19 cellular contexts compared by ENCODE assay signal in genomic region chr3:82033186-82033585, GRCh38.
DNase-seq lines count a peak whose midpoint lies in the region; ATAC-seq and TF ChIP-seq lines count a peak whose summit lies in the region.
"Had no signal": no experiment of that assay in that cellular context is flagged by ENCODE, and none has a peak within 500 bp of the region (broad histone marks: within the 10 kb centered on the region; RNA-seq: fewer than 3 reads in every experiment).

No MANE protein-coding gene starts in this region.

- H3K4me1 ChIP-seq in testis = peaks cover 11% of the 10 kb centered on the region
- H3K4me1 ChIP-seq: BLaER1, Caco-2, HAP-1 had no signal

- H3K36me3 ChIP-seq in testis (ENCODE audit: low read depth, missing control alignments) = no peaks in the 10 kb centered on the region
- H3K36me3 ChIP-seq: BLaER1, HAP-1 had no signal

- DNase-seq in DMS 273 (lab: John Stamatoyannopoulos, UW; ENCODE audit: unreplicated experiment) = peak; percentile 26
- no peak for DNase-seq in DMS 273 treated with DMSO at 0.1 percent for 48 hours (lab: John Stamatoyannopoulos, UW)
- peak; percentile 0 for DNase-seq in NCI-H526 treated with DMSO at 0.1 percent for 48 hours (lab: John Stamatoyannopoulos, UW)
- DNase-seq in cerebellum (ENCODE audit: low spot score) = peak; percentile 14
- no peak for DNase-seq in mesenteric fat pad (ENCODE audit: low spot score)
- no peak for DNase-seq in testis
- DNase-seq: Caco-2; CD4-positive, CD25-positive, alpha-beta regulatory T cell; CD8-positive, alpha-beta T cell; DMS53; DMS79 treated with DMSO at 0.1 percent for 48 hours; GF-D8; GOT3; HFFc6 had no signal

- 87 to 88% methylated on average over 4 of the region's 4 CpGs for WGBS in testis, 2 donors

- intact Hi-C loops in testis (cut with DNase I; ENCODE audit: low total_unique reads) = no loop called here

- no peak for ATAC-seq in GM18858 (IDR thresholded peaks at IDR 0.05; ENCODE audit: unreplicated experiment)
- ATAC-seq: CD8-positive, alpha-beta T cell had no signal

- no peak overlapping the region for H3K27ac ChIP-seq in testis
- H3K27ac ChIP-seq: 22Rv1, BLaER1, C4-2B had no signal

- H3K9me3 ChIP-seq in testis = no peaks in the 10 kb centered on the region
- H3K9me3 ChIP-seq: BLaER1, Caco-2, HAP-1 had no signal

- no peak overlapping the region for H3K4me3 ChIP-seq in testis
- H3K4me3 ChIP-seq: BLaER1, HAP-1 had no signal

- no peak for TF ChIP-seq POLR2A in testis (IDR thresholded peaks at IDR 0.05)

- TF ChIP-seq CTCF in testis (IDR thresholded peaks at IDR 0.05) = no peak

- H3K27me3 ChIP-seq in testis = no peaks in the 10 kb centered on the region
- H3K27me3 ChIP-seq: BLaER1 had no signal

Comparison
In these comparisons a context has a peak if more than half of its experiments do, and no peak if none do; other contexts are left out.
1. DNase-seq: peak in DMS 273 (single experiment), NCI-H526 treated with DMSO at 0.1 percent for 48 hours (single experiment) and cerebellum (single experiment); none in DMS 273 treated with DMSO at 0.1 percent for 48 hours (single experiment), mesenteric fat pad (single experiment) and testis (single experiment).